Comparison of ENCODE assay signal across 23 cellular contexts in genomic region chr5:18807256-18808193, GRCh38.
A peak's percentile ranks its signal among the peaks of the same experiment; 100 is the strongest.
DNase-seq lines count a peak whose midpoint lies in the region; ATAC-seq and TF ChIP-seq lines count a peak whose summit lies in the region.
"Had no signal": no experiment of that assay in that cellular context is flagged by ENCODE, and none has a peak within 500 bp of the region (broad histone marks: within the 10 kb centered on the region; RNA-seq: fewer than 3 reads in every experiment).

No MANE protein-coding gene starts in this region.

- ATAC-seq in HG02798 (IDR thresholded peaks at IDR 0.05; ENCODE audit: poor library complexity, unreplicated experiment) (peak; percentile 38), GM21367 (IDR thresholded peaks at IDR 0.05; ENCODE audit: unreplicated experiment) (no peak)
- peak; percentile 31 for ATAC-seq in stimulated activated memory B cell treated with anti-CD40 and anti-IgM and Interleukin-4, amounts not matched to agents 10 μg/mL and 1 μg/mL and 100 μg/mL, for 72 hours
- ATAC-seq: CD8-positive, alpha-beta T cell had no signal

- H2AFZ ChIP-seq in SU-DHL-6 (ENCODE audit: low read depth, low read length, severe bottlenecking): peak overlapping the region; percentile 20

- H3K4me1 Mint-ChIP-seq in stimulated activated memory B cell treated with anti-CD40 and anti-IgM and Interleukin-4, amounts not matched to agents 10 μg/mL and 1 μg/mL and 100 μg/mL, for 72 hours: no peaks in the 10 kb centered on the region
- H3K4me1 Mint-ChIP-seq: IgD-negative memory B cell had no signal

- H3K36me3 ChIP-seq in SU-DHL-6 (ENCODE audit: low read length) (no peaks in the 10 kb centered on the region), uterus (no peaks in the 10 kb centered on the region)
- H3K36me3 ChIP-seq: Peyer's patch had no signal

- TF ChIP-seq CTCF in SU-DHL-6 (IDR thresholded peaks at IDR 0.05; ENCODE audit: insufficient read depth, low read length, poor library complexity, severe bottlenecking) (no peak), uterus (IDR thresholded peaks at IDR 0.05) (no peak)

- H3K4me3 ChIP-seq in SU-DHL-6 (ENCODE audit: insufficient read depth, low read length, poor library complexity, severe bottlenecking): no peak overlapping the region
- H3K4me3 ChIP-seq in uterus: no peak overlapping the region
- H3K4me3 ChIP-seq: Peyer's patch had no signal

- H3F3A ChIP-seq in SU-DHL-6 (ENCODE audit: insufficient read depth): no peaks in the 10 kb centered on the region

- H3K4me3 Mint-ChIP-seq in stimulated activated memory B cell treated with anti-CD40 and anti-IgM and Interleukin-4, amounts not matched to agents 10 μg/mL and 1 μg/mL and 100 μg/mL, for 72 hours: no peak overlapping the region
- H3K4me3 Mint-ChIP-seq: CD8-positive, alpha-beta T cell; HFFc6; IgD-negative memory B cell had no signal

- no peak overlapping the region for H3K9ac ChIP-seq in SU-DHL-6 (ENCODE audit: low read length)

- H3K36me3 Mint-ChIP-seq in stimulated activated memory B cell treated with anti-CD40 and anti-IgM and Interleukin-4, amounts not matched to agents 10 μg/mL and 1 μg/mL and 100 μg/mL, for 72 hours: no peaks in the 10 kb centered on the region
- H3K36me3 Mint-ChIP-seq: CD8-positive, alpha-beta T cell; IgD-negative memory B cell had no signal

- no peaks in the 10 kb centered on the region for H3K79me2 ChIP-seq in SU-DHL-6 (ENCODE audit: insufficient read depth, low read length)

- H3K27me3 Mint-ChIP-seq in stimulated activated memory B cell treated with anti-CD40 and anti-IgM and Interleukin-4, amounts not matched to agents 10 μg/mL and 1 μg/mL and 100 μg/mL, for 72 hours: no peaks in the 10 kb centered on the region

- no peak for TF ChIP-seq POLR2A in uterus (IDR thresholded peaks at IDR 0.05)

- H3K27me3 ChIP-seq in SU-DHL-6 (ENCODE audit: low read length): no peaks in the 10 kb centered on the region
- H3K27me3 ChIP-seq in uterus: no peaks in the 10 kb centered on the region
- H3K27me3 ChIP-seq: Peyer's patch had no signal

- no peaks in the 10 kb centered on the region for H3K4me1 ChIP-seq in uterus
- H3K4me1 ChIP-seq: Peyer's patch had no signal

- intact Hi-C loops in uterus (cut with DNase I; ENCODE audit: low total_unique reads): no loop called here

- H3K27ac Mint-ChIP-seq in stimulated activated memory B cell treated with anti-CD40 and anti-IgM and Interleukin-4, amounts not matched to agents 10 μg/mL and 1 μg/mL and 100 μg/mL, for 72 hours: no peak overlapping the region
- H3K27ac Mint-ChIP-seq: CD8-positive, alpha-beta T cell; HFFc6; IgD-negative memory B cell had no signal

- H3K4me2 ChIP-seq in SU-DHL-6 (ENCODE audit: low read depth, low read length, poor library complexity, severe bottlenecking): no peak overlapping the region

- H3K9me3 Mint-ChIP-seq in stimulated activated memory B cell treated with anti-CD40 and anti-IgM and Interleukin-4, amounts not matched to agents 10 μg/mL and 1 μg/mL and 100 μg/mL, for 72 hours: no peaks in the 10 kb centered on the region
- H3K9me3 Mint-ChIP-seq: CD8-positive, alpha-beta T cell; IgD-negative memory B cell had no signal

- DNase-seq in DMS53 (lab: John Stamatoyannopoulos, UW): peak; percentile 51
- DNase-seq in DMS53 treated with DMSO at 0.1 percent for 48 hours (lab: John Stamatoyannopoulos, UW; ENCODE audit: unreplicated experiment): no peak
- no peak for DNase-seq in uterus
- DNase-seq in HUDEP-2 (lab: John Stamatoyannopoulos, UW; ENCODE audit: unreplicated experiment in 76 of 76): no peak
- DNase-seq: C1 segment of cervical spinal cord; CD8-positive, alpha-beta T cell; DMS79; H7; HFFc6; NCI-H1694; NCI-H2081; NCI-H2171; NCI-H345; NCI-H524 treated with DMSO at 0.1 percent for 48 hours; NCI-H82; Peyer's patch; T-helper 1 cell had no signal

- H3K9me3 ChIP-seq in SU-DHL-6 (ENCODE audit: insufficient read depth, low read length): no peaks in the 10 kb centered on the region
- H3K9me3 ChIP-seq in uterus: no peaks in the 10 kb centered on the region
- H3K9me3 ChIP-seq: Peyer's patch had no signal

- no peaks in the 10 kb centered on the region for H3K9me2 ChIP-seq in SU-DHL-6 (replicated peaks; ENCODE audit: insufficient read depth, low read length)

- no peaks in the 10 kb centered on the region for H4K20me1 ChIP-seq in SU-DHL-6 (ENCODE audit: low read depth, low read length)

- no peak overlapping the region for H3K27ac ChIP-seq in SU-DHL-6 (ENCODE audit: low read depth, low read length)
- H3K27ac ChIP-seq in uterus: no peak overlapping the region
- H3K27ac ChIP-seq: 22Rv1, Peyer's patch had no signal
